8 cellular contexts compared by ENCODE assay signal in genomic region chr22:50308597-50308935, GRCh38. TPM values are rescaled to one million over a fixed set of nuclear protein-coding genes. Genes with fewer than 3 reads are reported as not detected.
A peak's percentile ranks its signal among the peaks of the same experiment; 100 is the strongest.
DNase-seq lines count a peak whose midpoint lies in the region; ATAC-seq and TF ChIP-seq lines count a peak whose summit lies in the region.

No MANE protein-coding gene starts in this region.

- intact Hi-C loops in activated CD4-positive, alpha-beta T cell treated with anti-CD3 and anti-CD28 coated beads for 36 hours (cut with DNase I, micrococcal nuclease), result no loop called here
- intact Hi-C loops in activated T-helper 1 cell treated with anti-CD3 and anti-CD28 coated beads, Interleukin-12 subunit alpha, Interleukin-12 subunit beta, Interleukin-2, Interleukin-4 antibody, amounts not matched to agents 30 ng/mL and 10 ng/mL and 1 ng/mL, durations not matched to agents 14 hours and 24 hours and 36 hours (cut with micrococcal nuclease), result no loop called here

- CTCF ChIA-PET in activated CD4-positive, alpha-beta T cell treated with anti-CD3 and anti-CD28 coated beads, Interleukin-2, amount 10 ng/mL, durations not matched to agents 7 days and 5 days (lab: Charles Lee), result interaction anchor here (0.6 to 1.3 kb wide), 2 partner anchors 32 to 48 kb away, joined by 3 to 4 read pairs; no protein-coding TSS in a partner anchor
- CTCF ChIA-PET in activated CD4-positive, alpha-beta T cell treated with anti-CD3 and anti-CD28 coated beads for 36 hours (lab: Charles Lee), result no interaction called here

- TF ChIP-seq CTCF in GM20000 (IDR thresholded peaks at IDR 0.05; ENCODE audit: extremely low read depth, missing control alignments), result no peak

- H3K4me1 Mint-ChIP-seq in activated CD4-positive, alpha-beta T cell treated with anti-CD3 and anti-CD28 coated beads, Interleukin-2, amount 10 ng/mL, durations not matched to agents 7 days and 5 days, result peaks cover 17% of the 10 kb centered on the region
- H3K4me1 Mint-ChIP-seq in activated CD4-positive, alpha-beta T cell treated with anti-CD3 and anti-CD28 coated beads for 36 hours, result peaks cover 7% of the 10 kb centered on the region
- peaks cover 6% of the 10 kb centered on the region for H3K4me1 Mint-ChIP-seq in activated T-helper 1 cell treated with anti-CD3 and anti-CD28 coated beads, Interleukin-12 subunit alpha, Interleukin-12 subunit beta, Interleukin-2, Interleukin-4 antibody, amounts not matched to agents 30 ng/mL and 10 ng/mL and 1 ng/mL, durations not matched to agents 14 hours and 24 hours and 36 hours (ENCODE audit: low read depth)
- peaks cover 46% of the 10 kb centered on the region for H3K4me1 Mint-ChIP-seq in stimulated activated memory B cell treated with anti-CD40 and anti-IgM and Interleukin-4, amounts not matched to agents 10 μg/mL and 1 μg/mL and 100 μg/mL, for 72 hours

- H3K27ac Mint-ChIP-seq in activated CD4-positive, alpha-beta T cell treated with anti-CD3 and anti-CD28 coated beads, Interleukin-2, amount 10 ng/mL, durations not matched to agents 7 days and 5 days, result no peak overlapping the region
- H3K27ac Mint-ChIP-seq in activated CD4-positive, alpha-beta T cell treated with anti-CD3 and anti-CD28 coated beads for 36 hours, result no peak overlapping the region
- no peak overlapping the region for H3K27ac Mint-ChIP-seq in activated T-helper 1 cell treated with anti-CD3 and anti-CD28 coated beads, Interleukin-12 subunit alpha, Interleukin-12 subunit beta, Interleukin-2, Interleukin-4 antibody, amounts not matched to agents 30 ng/mL and 10 ng/mL and 1 ng/mL, durations not matched to agents 14 hours and 24 hours and 36 hours
- H3K27ac Mint-ChIP-seq in stimulated activated memory B cell treated with anti-CD40 and anti-IgM and Interleukin-4, amounts not matched to agents 10 μg/mL and 1 μg/mL and 100 μg/mL, for 72 hours, result peak overlapping the region; percentile 26

- DNase-seq in activated CD4-positive, alpha-beta T cell treated with anti-CD3 and anti-CD28 coated beads, Interleukin-2, amount 10 ng/mL, durations not matched to agents 7 days and 5 days, result no peak
- no peak for DNase-seq in activated CD4-positive, alpha-beta T cell treated with anti-CD3 and anti-CD28 coated beads for 36 hours
- DNase-seq in activated T-helper 1 cell treated with anti-CD3 and anti-CD28 coated beads, Interleukin-12 subunit alpha, Interleukin-12 subunit beta, Interleukin-2, Interleukin-4 antibody, amounts not matched to agents 30 ng/mL and 10 ng/mL and 1 ng/mL, durations not matched to agents 14 hours and 24 hours and 36 hours (ENCODE audit: low spot score), result no peak
- DNase-seq in hypothalamus (lab: John Stamatoyannopoulos, UW) (peak in 36 of 51 donors; percentile 10 to 72 (median 47)), GM20000 (ENCODE audit: low spot score) (no peak), NCI-H1930 (lab: John Stamatoyannopoulos, UW) (no peak)

- peaks cover 13% of the 10 kb centered on the region for H3K27me3 Mint-ChIP-seq in activated CD4-positive, alpha-beta T cell treated with anti-CD3 and anti-CD28 coated beads, Interleukin-2, amount 10 ng/mL, durations not matched to agents 7 days and 5 days
- peaks cover 12% of the 10 kb centered on the region for H3K27me3 Mint-ChIP-seq in activated CD4-positive, alpha-beta T cell treated with anti-CD3 and anti-CD28 coated beads for 36 hours
- H3K27me3 Mint-ChIP-seq in activated T-helper 1 cell treated with anti-CD3 and anti-CD28 coated beads, Interleukin-12 subunit alpha, Interleukin-12 subunit beta, Interleukin-2, Interleukin-4 antibody, amounts not matched to agents 30 ng/mL and 10 ng/mL and 1 ng/mL, durations not matched to agents 14 hours and 24 hours and 36 hours (ENCODE audit: insufficient read depth), result peaks cover 10% of the 10 kb centered on the region
- peaks cover 8% of the 10 kb centered on the region for H3K27me3 Mint-ChIP-seq in stimulated activated memory B cell treated with anti-CD40 and anti-IgM and Interleukin-4, amounts not matched to agents 10 μg/mL and 1 μg/mL and 100 μg/mL, for 72 hours

- no peak for ATAC-seq in activated CD4-positive, alpha-beta T cell treated with anti-CD3 and anti-CD28 coated beads for 36 hours
- no peak for ATAC-seq in stimulated activated memory B cell treated with anti-CD40 and anti-IgM and Interleukin-4, amounts not matched to agents 10 μg/mL and 1 μg/mL and 100 μg/mL, for 72 hours
- ATAC-seq in GM18907 (IDR thresholded peaks at IDR 0.05; ENCODE audit: unreplicated experiment), result no peak

- POLR2A ChIA-PET in activated CD4-positive, alpha-beta T cell treated with anti-CD3 and anti-CD28 coated beads, Interleukin-2, amount 10 ng/mL, durations not matched to agents 7 days and 5 days (lab: Charles Lee), result no interaction called here
- POLR2A ChIA-PET in activated CD4-positive, alpha-beta T cell treated with anti-CD3 and anti-CD28 coated beads for 36 hours (lab: Charles Lee), result no interaction called here

- no peaks in the 10 kb centered on the region for H3K9me3 Mint-ChIP-seq in activated CD4-positive, alpha-beta T cell treated with anti-CD3 and anti-CD28 coated beads, Interleukin-2, amount 10 ng/mL, durations not matched to agents 7 days and 5 days
- no peaks in the 10 kb centered on the region for H3K9me3 Mint-ChIP-seq in activated CD4-positive, alpha-beta T cell treated with anti-CD3 and anti-CD28 coated beads for 36 hours (ENCODE audit: low read depth)
- no peaks in the 10 kb centered on the region for H3K9me3 Mint-ChIP-seq in activated T-helper 1 cell treated with anti-CD3 and anti-CD28 coated beads, Interleukin-12 subunit alpha, Interleukin-12 subunit beta, Interleukin-2, Interleukin-4 antibody, amounts not matched to agents 30 ng/mL and 10 ng/mL and 1 ng/mL, durations not matched to agents 14 hours and 24 hours and 36 hours
- H3K9me3 Mint-ChIP-seq in stimulated activated memory B cell treated with anti-CD40 and anti-IgM and Interleukin-4, amounts not matched to agents 10 μg/mL and 1 μg/mL and 100 μg/mL, for 72 hours, result no peaks in the 10 kb centered on the region

- peak overlapping the region; percentile 35 for H3K4me3 Mint-ChIP-seq in activated CD4-positive, alpha-beta T cell treated with anti-CD3 and anti-CD28 coated beads, Interleukin-2, amount 10 ng/mL, durations not matched to agents 7 days and 5 days
- no peak overlapping the region for H3K4me3 Mint-ChIP-seq in activated CD4-positive, alpha-beta T cell treated with anti-CD3 and anti-CD28 coated beads for 36 hours
- H3K4me3 Mint-ChIP-seq in activated T-helper 1 cell treated with anti-CD3 and anti-CD28 coated beads, Interleukin-12 subunit alpha, Interleukin-12 subunit beta, Interleukin-2, Interleukin-4 antibody, amounts not matched to agents 30 ng/mL and 10 ng/mL and 1 ng/mL, durations not matched to agents 14 hours and 24 hours and 36 hours, result peak overlapping the region; percentile 64
- H3K4me3 Mint-ChIP-seq in stimulated activated memory B cell treated with anti-CD40 and anti-IgM and Interleukin-4, amounts not matched to agents 10 μg/mL and 1 μg/mL and 100 μg/mL, for 72 hours, result peak overlapping the region; percentile 11

- no peaks in the 10 kb centered on the region for H3K36me3 Mint-ChIP-seq in activated CD4-positive, alpha-beta T cell treated with anti-CD3 and anti-CD28 coated beads, Interleukin-2, amount 10 ng/mL, durations not matched to agents 7 days and 5 days (ENCODE audit: low read depth)
- no peaks in the 10 kb centered on the region for H3K36me3 Mint-ChIP-seq in activated CD4-positive, alpha-beta T cell treated with anti-CD3 and anti-CD28 coated beads for 36 hours (ENCODE audit: low read depth)
- H3K36me3 Mint-ChIP-seq in activated T-helper 1 cell treated with anti-CD3 and anti-CD28 coated beads, Interleukin-12 subunit alpha, Interleukin-12 subunit beta, Interleukin-2, Interleukin-4 antibody, amounts not matched to agents 30 ng/mL and 10 ng/mL and 1 ng/mL, durations not matched to agents 14 hours and 24 hours and 36 hours (ENCODE audit: low read depth), result no peaks in the 10 kb centered on the region
- no peaks in the 10 kb centered on the region for H3K36me3 Mint-ChIP-seq in stimulated activated memory B cell treated with anti-CD40 and anti-IgM and Interleukin-4, amounts not matched to agents 10 μg/mL and 1 μg/mL and 100 μg/mL, for 72 hours

RNA-seq across cellular contexts. Expression of gene PLXNB2, which starts 1.1 kb away (rescaled TPM):
- 10 to 100 TPM; 10.7 to 11.1 TPM for total RNA-seq in activated CD4-positive, alpha-beta T cell treated with anti-CD3 and anti-CD28 coated beads, Interleukin-2, amount 10 ng/mL, durations not matched to agents 7 days and 5 days
- 1 to 10 TPM; 5.5 to 6.3 TPM for total RNA-seq in activated CD4-positive, alpha-beta T cell treated with anti-CD3 and anti-CD28 coated beads for 36 hours
- 8.9 and 10.2 TPM in 2 replicates for total RNA-seq in activated T-helper 1 cell treated with anti-CD3 and anti-CD28 coated beads, Interleukin-12 subunit alpha, Interleukin-12 subunit beta, Interleukin-2, Interleukin-4 antibody, amounts not matched to agents 30 ng/mL and 10 ng/mL and 1 ng/mL, durations not matched to agents 14 hours and 24 hours and 36 hours

RNA-seq across cellular contexts. Expression of gene DENND6B, which starts 18.2 kb away (rescaled TPM):
- total RNA-seq in activated CD4-positive, alpha-beta T cell treated with anti-CD3 and anti-CD28 coated beads, Interleukin-2, amount 10 ng/mL, durations not matched to agents 7 days and 5 days, result 1 to 10 TPM; 3.1 to 3.6 TPM
- total RNA-seq in activated CD4-positive, alpha-beta T cell treated with anti-CD3 and anti-CD28 coated beads for 36 hours, result 1 to 10 TPM; 2.8 TPM
- total RNA-seq in activated T-helper 1 cell treated with anti-CD3 and anti-CD28 coated beads, Interleukin-12 subunit alpha, Interleukin-12 subunit beta, Interleukin-2, Interleukin-4 antibody, amounts not matched to agents 30 ng/mL and 10 ng/mL and 1 ng/mL, durations not matched to agents 14 hours and 24 hours and 36 hours, result 1.7 and 2.2 TPM in 2 replicates

RNA-seq across cellular contexts. Expression of gene PPP6R2, which starts 34.6 kb away (rescaled TPM):
- total RNA-seq in activated CD4-positive, alpha-beta T cell treated with anti-CD3 and anti-CD28 coated beads, Interleukin-2, amount 10 ng/mL, durations not matched to agents 7 days and 5 days, result 10 to 100 TPM; 55.6 to 67.6 TPM
- 10 to 100 TPM; 37.3 to 39.5 TPM for total RNA-seq in activated CD4-positive, alpha-beta T cell treated with anti-CD3 and anti-CD28 coated beads for 36 hours
- 46.0 and 48.5 TPM in 2 replicates for total RNA-seq in activated T-helper 1 cell treated with anti-CD3 and anti-CD28 coated beads, Interleukin-12 subunit alpha, Interleukin-12 subunit beta, Interleukin-2, Interleukin-4 antibody, amounts not matched to agents 30 ng/mL and 10 ng/mL and 1 ng/mL, durations not matched to agents 14 hours and 24 hours and 36 hours

RNA-seq across cellular contexts. Expression of gene MAPK11, which starts 38.4 kb away (rescaled TPM):
- 10 to 100 TPM; 10.7 to 12.6 TPM for total RNA-seq in activated CD4-positive, alpha-beta T cell treated with anti-CD3 and anti-CD28 coated beads, Interleukin-2, amount 10 ng/mL, durations not matched to agents 7 days and 5 days
- 10 to 100 TPM; 11.6 to 13.6 TPM for total RNA-seq in activated CD4-positive, alpha-beta T cell treated with anti-CD3 and anti-CD28 coated beads for 36 hours
- 24.6 and 28.9 TPM in 2 replicates for total RNA-seq in activated T-helper 1 cell treated with anti-CD3 and anti-CD28 coated beads, Interleukin-12 subunit alpha, Interleukin-12 subunit beta, Interleukin-2, Interleukin-4 antibody, amounts not matched to agents 30 ng/mL and 10 ng/mL and 1 ng/mL, durations not matched to agents 14 hours and 24 hours and 36 hours

RNA-seq across cellular contexts. Expression of gene MAPK12, which starts 47.1 kb away (rescaled TPM):
- total RNA-seq in activated CD4-positive, alpha-beta T cell treated with anti-CD3 and anti-CD28 coated beads, Interleukin-2, amount 10 ng/mL, durations not matched to agents 7 days and 5 days, result 1 to 10 TPM; 2.9 TPM
- 1 to 10 TPM; 5.4 to 8.1 TPM for total RNA-seq in activated CD4-positive, alpha-beta T cell treated with anti-CD3 and anti-CD28 coated beads for 36 hours
- 15.1 and 19.0 TPM in 2 replicates for total RNA-seq in activated T-helper 1 cell treated with anti-CD3 and anti-CD28 coated beads, Interleukin-12 subunit alpha, Interleukin-12 subunit beta, Interleukin-2, Interleukin-4 antibody, amounts not matched to agents 30 ng/mL and 10 ng/mL and 1 ng/mL, durations not matched to agents 14 hours and 24 hours and 36 hours

Comparison
In these comparisons a context has a peak if more than half of its experiments do, and no peak if none do; other contexts are left out.
1. DNase-seq: peak in hypothalamus (36 of 51); none in activated CD4-positive, alpha-beta T cell treated with anti-CD3 and anti-CD28 coated beads, Interleukin-2, amount 10 ng/mL, durations not matched to agents 7 days and 5 days (single experiment), activated CD4-positive, alpha-beta T cell treated with anti-CD3 and anti-CD28 coated beads for 36 hours (single experiment), activated T-helper 1 cell treated with anti-CD3 and anti-CD28 coated beads, Interleukin-12 subunit alpha, Interleukin-12 subunit beta, Interleukin-2, Interleukin-4 antibody, amounts not matched to agents 30 ng/mL and 10 ng/mL and 1 ng/mL, durations not matched to agents 14 hours and 24 hours and 36 hours (single experiment), GM20000 (single experiment) and NCI-H1930 (0 of 2).